In genomic region chr10:44195120-44196007, GRCh38 we compare ENCODE assay signal across 1 cellular context.
TF ChIP-seq lines count a peak whose summit lies in the region.

No MANE protein-coding gene starts in this region.

TF ChIP-seq in HepG2, 621 proteins besides CTCF, POLR2A, EP300 and RAD21 (continued from another document and continues in another):
- peak; percentile 67; the same call in 1 of the 2 replicates for TF ChIP-seq ZBTB10 (CRISPR knock-in tag; IDR thresholded peaks at IDR 0.05; ENCODE audit: borderline replicate concordance)
- TF ChIP-seq THAP11 (CRISPR knock-in tag; IDR thresholded peaks at IDR 0.05), result peak; percentile 58; the same call in 1 of the 2 replicates
- TF ChIP-seq ZMYM3 (CRISPR knock-in tag; IDR thresholded peaks at IDR 0.05), result peak; percentile 47; the same call in 1 of the 2 replicates
- peak; percentile 30; the same call in 1 of the 2 replicates for TF ChIP-seq ZNF607 (CRISPR knock-in tag; IDR thresholded peaks at IDR 0.05; ENCODE audit: borderline replicate concordance)
- 0 out of 2 replicates have a peak, but pooled peaks have one; percentile 64 for TF ChIP-seq ZBTB37 (CRISPR knock-in tag; IDR thresholded peaks at IDR 0.05)
- peak; percentile 97 for TF ChIP-seq FOSL2 (CRISPR knock-in tag; IDR thresholded peaks at IDR 0.05)
- TF ChIP-seq IKZF5 (CRISPR knock-in tag; IDR thresholded peaks at IDR 0.05), result peak; percentile 81
- 0 out of 2 replicates have a peak, but pooled peaks have one; percentile 29 for TF ChIP-seq ZNF205 (CRISPR knock-in tag; IDR thresholded peaks at IDR 0.05)
- TF ChIP-seq KMT2A (CRISPR knock-in tag; IDR thresholded peaks at IDR 0.05), result peak; percentile 51; the same call in 1 of the 2 replicates
- TF ChIP-seq ELF3 (CRISPR knock-in tag; IDR thresholded peaks at IDR 0.05), result peak; percentile 94
- TF ChIP-seq CBFB (CRISPR knock-in tag; IDR thresholded peaks at IDR 0.05), result no peak
- TF ChIP-seq KLF11 (CRISPR knock-in tag; IDR thresholded peaks at IDR 0.05), result peak; percentile 63; the same call in 1 of the 2 replicates
- TF ChIP-seq MAFK (conservative IDR thresholded peaks at IDR 0.05 in 1 of 2, IDR thresholded peaks at IDR 0.05 in 1 of 2; ENCODE audit: low read length in 2 of 2), result no peak
- TF ChIP-seq CSRNP1 (CRISPR knock-in tag; IDR thresholded peaks at IDR 0.05), result peak; percentile 10; the same call in 1 of the 2 replicates
- TF ChIP-seq ATRX (CRISPR knock-in tag; IDR thresholded peaks at IDR 0.05; ENCODE audit: borderline replicate concordance), result no peak
- peak; percentile 61; the same call in 1 of the 2 replicates for TF ChIP-seq TFE3 (CRISPR knock-in tag; IDR thresholded peaks at IDR 0.05)
- TF ChIP-seq HNF4G (IDR thresholded peaks at IDR 0.05; ENCODE audit: borderline replicate concordance, low read depth, low read length), result peak; percentile 72
- peak; percentile 90; the same call in 1 of the 2 replicates for TF ChIP-seq HNF4G (CRISPR knock-in tag; IDR thresholded peaks at IDR 0.05; ENCODE audit: borderline replicate concordance, low read depth)
- TF ChIP-seq YEATS4 (CRISPR knock-in tag; IDR thresholded peaks at IDR 0.05; ENCODE audit: borderline replicate concordance), result peak; percentile 36; the same call in 1 of the 2 replicates
- 0 out of 2 replicates have a peak, but pooled peaks have one; percentile 37 for TF ChIP-seq SP140L (CRISPR knock-in tag; IDR thresholded peaks at IDR 0.05; ENCODE audit: borderline replicate concordance)
- TF ChIP-seq ZMYM4 (CRISPR knock-in tag; IDR thresholded peaks at IDR 0.05), result peak; percentile 55
- peak; percentile 59; the same call in 1 of the 2 replicates for TF ChIP-seq KDM6A (CRISPR knock-in tag; IDR thresholded peaks at IDR 0.05; ENCODE audit: low read depth)
- peak; percentile 88; the same call in 1 of the 2 replicates for TF ChIP-seq AHDC1 (CRISPR knock-in tag; IDR thresholded peaks at IDR 0.05; ENCODE audit: borderline replicate concordance)
- peak; percentile 28; the same call in 1 of the 2 replicates for TF ChIP-seq ZNF430 (CRISPR knock-in tag; IDR thresholded peaks at IDR 0.05)
- TF ChIP-seq ZNF30 (CRISPR knock-in tag; IDR thresholded peaks at IDR 0.05), result no peak
- peak in 1 of 2 experiments; percentile 62; a peak in 2 of 4 replicates for TF ChIP-seq NR2F1 (CRISPR knock-in tag; IDR thresholded peaks at IDR 0.05)
- TF ChIP-seq SKI (IDR thresholded peaks at IDR 0.05; ENCODE audit: partially characterized antibody), result peak; percentile 73
- TF ChIP-seq CHD2 (IDR thresholded peaks at IDR 0.05; ENCODE audit: low read depth, low read length), result no peak
- 0 out of 2 replicates have a peak, but pooled peaks have one; percentile 13 for TF ChIP-seq ZBTB20 (CRISPR knock-in tag; IDR thresholded peaks at IDR 0.05; ENCODE audit: borderline replicate concordance, low read depth)
- peak; percentile 46; the same call in 1 of the 2 replicates for TF ChIP-seq ARNTL (CRISPR knock-in tag; IDR thresholded peaks at IDR 0.05)
- TF ChIP-seq RNF219 (CRISPR knock-in tag; IDR thresholded peaks at IDR 0.05), result no peak
- 0 out of 2 replicates have a peak, but pooled peaks have one; percentile 7 for TF ChIP-seq ZNF281 (CRISPR knock-in tag; IDR thresholded peaks at IDR 0.05; ENCODE audit: borderline replicate concordance)
- peak; percentile 47; the same call in 1 of the 2 replicates for TF ChIP-seq ZNF614 (CRISPR knock-in tag; IDR thresholded peaks at IDR 0.05; ENCODE audit: borderline replicate concordance)
- TF ChIP-seq ETV5 (CRISPR knock-in tag; IDR thresholded peaks at IDR 0.05; ENCODE audit: borderline replicate concordance), result peak; percentile 82; the same call in 1 of the 2 replicates
- peak; percentile 78 for TF ChIP-seq ZBTB7B (CRISPR knock-in tag; IDR thresholded peaks at IDR 0.05)
- peak; percentile 35; the same call in 1 of the 2 replicates for TF ChIP-seq ZBTB43 (CRISPR knock-in tag; conservative IDR thresholded peaks at IDR 0.05)
